8 cellular contexts compared by ENCODE assay signal in the genomic region with DNA sequence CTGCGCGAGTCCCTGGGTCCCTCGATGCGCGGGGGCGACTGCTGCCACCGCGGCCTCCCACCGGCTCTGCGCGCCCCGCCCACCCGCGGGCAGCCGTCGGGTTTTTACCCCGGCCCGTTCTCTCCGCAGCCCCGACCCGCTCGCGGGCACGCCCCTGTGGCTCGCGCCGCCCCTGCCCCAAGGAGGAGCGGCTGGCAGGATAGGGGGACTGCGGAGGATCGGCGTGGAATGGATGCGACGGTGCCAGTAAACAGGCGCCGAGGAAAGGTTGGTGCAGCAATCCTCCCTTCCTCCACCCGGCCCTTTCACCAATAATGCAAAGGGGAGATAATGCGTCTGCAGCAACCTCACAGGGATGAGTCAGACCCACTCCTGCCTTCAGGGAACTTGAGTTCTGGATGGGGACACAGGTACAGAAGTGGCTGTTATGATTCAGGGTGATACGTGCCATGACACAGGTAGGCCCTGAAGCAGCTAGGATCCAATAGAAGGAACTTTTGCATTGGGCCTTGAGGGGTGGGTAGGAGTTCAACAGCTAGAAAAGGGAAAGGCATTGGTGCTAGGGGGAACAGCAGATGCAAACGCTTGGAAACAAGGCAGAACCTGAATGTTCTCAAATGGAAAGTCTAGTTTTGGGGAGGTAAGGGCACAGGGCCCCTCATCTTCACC. TPM values are rescaled to one million over a fixed set of nuclear protein-coding genes. Genes with fewer than 3 reads are reported as not detected.
DNase-seq lines count a peak whose midpoint lies in the region; ATAC-seq and TF ChIP-seq lines count a peak whose summit lies in the region.

No MANE protein-coding gene starts in this region.

- H3K27me3 ChIP-seq in ectodermal cell (ENCODE audit: control insufficient read depth, insufficient read depth, low read length, poor library complexity, severe bottlenecking) (peaks cover 65% of the 10 kb centered on the region), parathyroid adenoma (ENCODE audit: control insufficient read depth, insufficient read depth, low read length) (no peaks in the 10 kb centered on the region)

- no peaks in the 10 kb centered on the region for H3K4me1 ChIP-seq in ectodermal cell (ENCODE audit: control insufficient read depth, insufficient read depth, low read length)
- H3K4me1 ChIP-seq in parathyroid adenoma = no peaks in the 10 kb centered on the region

- H3K9me3 ChIP-seq in ectodermal cell (ENCODE audit: control insufficient read depth, low read length) (no peaks in the 10 kb centered on the region), parathyroid adenoma (ENCODE audit: control insufficient read depth, low read length) (no peaks in the 10 kb centered on the region)

- H3K4me2 ChIP-seq in parathyroid adenoma (ENCODE audit: low read length) = peak overlapping the region; percentile 69

- no peak overlapping the region for H3K9ac ChIP-seq in parathyroid adenoma

- no peak overlapping the region for H3K27ac ChIP-seq in ectodermal cell (ENCODE audit: insufficient read depth, low read depth, low read length, poor library complexity, severe bottlenecking)
- H3K27ac ChIP-seq in parathyroid adenoma = no peak overlapping the region

- DNase-seq in posterior cingulate gyrus (no peak), cortex of kidney (lab: John Stamatoyannopoulos, UW) (no peak), head of caudate nucleus (no peak), AG20443 (ENCODE audit: low spot score) (no peak)

- no peaks in the 10 kb centered on the region for H3K36me3 ChIP-seq in ectodermal cell (ENCODE audit: control insufficient read depth, insufficient read depth, low read length)
- no peaks in the 10 kb centered on the region for H3K36me3 ChIP-seq in parathyroid adenoma (ENCODE audit: control insufficient read depth, insufficient read depth, low read length)

- ATAC-seq in GM19023 (IDR thresholded peaks at IDR 0.05; ENCODE audit: unreplicated experiment) (peak; percentile 21), HG03442 (IDR thresholded peaks at IDR 0.05; ENCODE audit: unreplicated experiment) (peak; percentile 14)

- H3K4me3 ChIP-seq in ectodermal cell (ENCODE audit: insufficient read depth, low read depth, low read length) = peak overlapping the region; percentile 29
- peak overlapping the region; percentile 1 for H3K4me3 ChIP-seq in parathyroid adenoma (ENCODE audit: low read depth, low read length)

- no peak for TF ChIP-seq CTCF in parathyroid adenoma (IDR thresholded peaks at IDR 0.05)

- H2AFZ ChIP-seq in parathyroid adenoma = peak overlapping the region; percentile 42

- no peaks in the 10 kb centered on the region for H3K79me2 ChIP-seq in parathyroid adenoma

- intact Hi-C loops in posterior cingulate gyrus (cut with DNase I) = no loop called here
- intact Hi-C loops in head of caudate nucleus (cut with DNase I) = no loop called here

- WGBS in ectodermal cell, 2 experiments = 8 to 9% methylated on average over 39 of the region's 39 CpGs

RNA-seq across cellular contexts. Expression of gene DEGS2, which starts 0.6 kb away (rescaled TPM):
- not detected for polyA plus RNA-seq in ectodermal cell (2013, experiment 1 of 4)
- polyA plus RNA-seq in ectodermal cell (2013, experiment 2 of 4) = 0.39 TPM
- polyA plus RNA-seq in ectodermal cell (2013, experiment 3 of 4) = not detected
- polyA plus RNA-seq in ectodermal cell (2013, experiment 4 of 4) = 0.08 TPM
